ENCODE assay signal across 26 cellular contexts in genomic region chr1:62428351-62428750, GRCh38.
DNase-seq lines count a peak whose midpoint lies in the region; ATAC-seq, FAIRE-seq and TF ChIP-seq lines count a peak whose summit lies in the region.
"Had no signal": no experiment of that assay in that cellular context is flagged by ENCODE, and none has a peak within 500 bp of the region (broad histone marks: within the 10 kb centered on the region; RNA-seq: fewer than 3 reads in every experiment).

No MANE protein-coding gene starts in this region.

- DNase-seq in D721Med (ENCODE audit: insufficient read length, low spot score) (no peak), NCI-H2171 (lab: John Stamatoyannopoulos, UW) (peak; percentile 80), NCI-H82 (lab: John Stamatoyannopoulos, UW) (peak; percentile 89), kidney glomerular epithelial cell (lab: John Stamatoyannopoulos, UW) (peak; percentile 10)
- DNase-seq: 8988T; ACHN; BE2C; CD8-positive, alpha-beta memory T cell; GM23248; H9; HFFc6; IMR-90; KG1; NCI-H1092 treated with DMSO at 0.1 percent for 48 hours; NCI-H1436 treated with DMSO at 0.1 percent for 48 hours; NCI-H2029; NCI-H2227 treated with DMSO at 0.1 percent for 48 hours; NCI-H510A; NCI-H774; Right ventricle myocardium superior; RPMI8226 had no signal

- no peak for TF ChIP-seq CTCF in D721Med (IDR thresholded peaks at IDR 0.05; ENCODE audit: insufficient read depth, missing control alignments)

- ATAC-seq in GM21528 (IDR thresholded peaks at IDR 0.05; ENCODE audit: low FRiP score, unreplicated experiment) (no peak), GM19023 (IDR thresholded peaks at IDR 0.05; ENCODE audit: unreplicated experiment) (no peak), HG03354 (IDR thresholded peaks at IDR 0.05; ENCODE audit: poor library complexity, severe bottlenecking, unreplicated experiment) (no peak)
- no peak for ATAC-seq in activated CD4-positive, CD25-positive, alpha-beta regulatory T cell treated with anti-CD3 and anti-CD28 coated beads, Interleukin-2, amount 50 U/mL, for 24 hours

- peak; percentile 21 for FAIRE-seq in D721Med (lab: Jason Lieb, UNC)
- FAIRE-seq: G401.6 had no signal
